In the genomic region with DNA sequence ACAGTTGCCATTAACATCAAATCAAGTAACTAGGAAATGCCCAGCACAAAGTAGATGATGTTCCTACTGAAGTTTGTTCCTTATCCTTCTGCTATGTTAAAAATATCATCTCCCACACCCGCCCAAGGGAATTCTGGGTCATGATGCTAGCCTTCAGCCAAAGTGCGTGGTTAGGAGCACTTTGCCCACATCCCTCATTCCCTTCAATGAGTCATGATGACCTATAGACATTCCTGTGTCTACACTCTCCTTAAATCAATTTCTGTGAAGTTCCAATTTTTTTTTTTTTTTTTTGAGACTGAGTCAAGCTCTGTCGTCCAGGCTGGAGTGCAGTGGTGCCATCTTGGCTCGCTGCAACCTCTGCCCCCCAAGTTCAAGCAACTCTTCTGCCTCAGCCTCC, we compare ENCODE assay signal across 16 cellular contexts. TPM values are rescaled to one million over a fixed set of nuclear protein-coding genes. Genes with fewer than 3 reads are reported as not detected.
DNase-seq lines count a peak whose midpoint lies in the region; ATAC-seq, FAIRE-seq and TF ChIP-seq lines count a peak whose summit lies in the region.
"Had no signal": no experiment of that assay in that cellular context is flagged by ENCODE, and none has a peak within 500 bp of the region (broad histone marks: within the 10 kb centered on the region; RNA-seq: fewer than 3 reads in every experiment).

No MANE protein-coding gene starts in this region.

- intact Hi-C loops in PC-3 (cut with micrococcal nuclease) (no loop called here), endothelial cell of umbilical vein (cut with micrococcal nuclease) (no loop called here)

- dilution Hi-C loops in endothelial cell of umbilical vein (cut with MboI; ENCODE audit: extremely low pct_ligation_motif_present, low sequenced_read_pairs): no loop called here

- H3K4me2 ChIP-seq in PC-3 (ENCODE audit: low read length) (no peak overlapping the region), endothelial cell of umbilical vein (ENCODE audit: insufficient read depth, low read length) (no peak overlapping the region)

- no peaks in the 10 kb centered on the region for H3F3A ChIP-seq in PC-3 (ENCODE audit: low read length, unreplicated experiment)

- H4K20me1 ChIP-seq in PC-3 (ENCODE audit: low read length) (no peaks in the 10 kb centered on the region), endothelial cell of umbilical vein (replicated peaks; ENCODE audit: control insufficient read depth, extremely low read depth, insufficient read depth, low read length) (no peaks in the 10 kb centered on the region)

- no peak for TF ChIP-seq CTCF in PC-3 (conservative IDR thresholded peaks at IDR 0.05; ENCODE audit: low read depth, low read length)
- TF ChIP-seq CTCF in endothelial cell of umbilical vein (IDR thresholded peaks at IDR 0.05; ENCODE audit: extremely low read depth in 1 of 2, insufficient read depth in 1 of 2, low read depth in 1 of 2, low read length in 2 of 2): no peak
- no peak for TF ChIP-seq CTCF in GM13977 (IDR thresholded peaks at IDR 0.05; ENCODE audit: extremely low read depth, insufficient read depth, missing control alignments)

- no peaks in the 10 kb centered on the region for H3K9me1 ChIP-seq in endothelial cell of umbilical vein (replicated peaks; ENCODE audit: control insufficient read depth, extremely low read depth, insufficient read depth, low read length)

- H3K27me3 ChIP-seq in PC-3 (ENCODE audit: low read length) (peaks cover 18% of the 10 kb centered on the region; the same call in 1 of the 2 replicates), endothelial cell of umbilical vein (ENCODE audit: control insufficient read depth in 2 of 2, insufficient read depth in 2 of 2, low read length in 2 of 2) (peaks cover 7 to 11% of the 10 kb centered on the region in 2 experiments)

- POLR2A ChIA-PET in PC-3 (lab: Charles Lee; ENCODE audit: unreplicated experiment) (no interaction called here), endothelial cell of umbilical vein (lab: Charles Lee) (interaction anchor here (0.7 kb wide), 1 partner anchor 26 kb away, joined by 3 read pairs; no protein-coding TSS in a partner anchor)

- no peaks in the 10 kb centered on the region for H3K79me2 ChIP-seq in PC-3 (ENCODE audit: low read length)
- H3K79me2 ChIP-seq in endothelial cell of umbilical vein (ENCODE audit: control insufficient read depth, insufficient read depth, low read length): no peaks in the 10 kb centered on the region

- peak; percentile 59 for FAIRE-seq in endothelial cell of umbilical vein (lab: Jason Lieb, UNC)

- H3K9ac ChIP-seq in PC-3 (ENCODE audit: low read length): no peak overlapping the region
- no peak overlapping the region for H3K9ac ChIP-seq in endothelial cell of umbilical vein (replicated peaks; ENCODE audit: extremely low read depth, insufficient read depth, low read length)

- no peak for ATAC-seq in PC-3
- ATAC-seq: stimulated activated naive B cell treated with anti-CD40 and anti-IgM and Interleukin-4, amounts not matched to agents 10 μg/mL and 1 μg/mL and 100 μg/mL, for 72 hours had no signal

- H3K27ac ChIP-seq in PC-3 (ENCODE audit: low read length) (no peak overlapping the region), endothelial cell of umbilical vein (ENCODE audit: insufficient read depth, low read depth, low read length) (no peak overlapping the region)
- H3K27ac ChIP-seq: prostate gland had no signal

- H3K36me3 ChIP-seq in PC-3 (ENCODE audit: low read depth, low read length): no peaks in the 10 kb centered on the region
- no peaks in the 10 kb centered on the region for H3K36me3 ChIP-seq in endothelial cell of umbilical vein (ENCODE audit: control insufficient read depth in 2 of 2, extremely low read depth in 1 of 2, insufficient read depth in 2 of 2, low read length in 2 of 2)
- H3K36me3 ChIP-seq: prostate gland had no signal

- H3K9me3 ChIP-seq in PC-3 (ENCODE audit: low read length) (no peaks in the 10 kb centered on the region), endothelial cell of umbilical vein (replicated peaks; ENCODE audit: control insufficient read depth, insufficient read depth, low read length) (no peaks in the 10 kb centered on the region)
- H3K9me3 ChIP-seq: prostate gland had no signal

- TF ChIP-seq POLR2A in endothelial cell of umbilical vein (IDR thresholded peaks at IDR 0.05; ENCODE audit: low read depth, low read length): no peak

- CTCF ChIA-PET in PC-3 (lab: Charles Lee): no interaction called here
- CTCF ChIA-PET in endothelial cell of umbilical vein (lab: Charles Lee): no interaction called here

- no TSS peak for BruUV-seq in PC-3 (replicated peaks; lab: Mats Ljungman, UMichigan)
- no TSS peak for BruUV-seq in endothelial cell of umbilical vein (replicated peaks; lab: Mats Ljungman, UMichigan)

- H3K4me3 ChIP-seq in PC-3 (ENCODE audit: low read length): no peak overlapping the region
- no peak overlapping the region for H3K4me3 ChIP-seq in endothelial cell of umbilical vein (replicated peaks in 1 of 3; ENCODE audit: insufficient read depth in 1 of 3, low read depth in 1 of 3, low read length in 3 of 3)
- H3K4me3 ChIP-seq in skeletal muscle cell (ENCODE audit: low read depth, low read length): no peak overlapping the region
- H3K4me3 ChIP-seq: prostate gland had no signal

- no peaks in the 10 kb centered on the region for H3K9me2 ChIP-seq in PC-3 (replicated peaks; ENCODE audit: low read length)

- H2AFZ ChIP-seq in PC-3 (ENCODE audit: low read length) (no peak overlapping the region), endothelial cell of umbilical vein (ENCODE audit: low read depth, low read length) (no peak overlapping the region)

- DNase-seq in Daoy (ENCODE audit: low read depth) (peak; percentile 82), PC-3 (peak; percentile 40), endothelial cell of umbilical vein (ENCODE audit: low read depth, low spot score) (no peak), skeletal muscle cell (ENCODE audit: low read depth) (peak; percentile 98), RPMI8226 (no peak), OCI-M2 (lab: John Stamatoyannopoulos, UW; ENCODE audit: unreplicated experiment) (no peak), GM13977 (ENCODE audit: low spot score) (no peak), NCI-H128 (lab: John Stamatoyannopoulos, UW; ENCODE audit: unreplicated experiment) (no peak)
- DNase-seq: activated CD4-positive, alpha-beta memory T cell treated with anti-CD3 and anti-CD28 coated beads for 36 hours; activated effector memory CD4-positive, alpha-beta T cell treated with anti-CD3 and anti-CD28 coated beads, Interleukin-2, amount 50 U/mL, for 16 hours; CD8-positive, alpha-beta memory T cell; central memory CD4-positive, alpha-beta T cell; NCI-H2107; stimulated activated naive B cell treated with anti-CD40 and anti-IgM and Interleukin-4, amounts not matched to agents 10 μg/mL and 1 μg/mL and 100 μg/mL, for 72 hours had no signal

- H3K4me1 ChIP-seq in PC-3 (ENCODE audit: insufficient read depth, low read length): no peaks in the 10 kb centered on the region
- H3K4me1 ChIP-seq in endothelial cell of umbilical vein (ENCODE audit: control insufficient read depth, extremely low read depth, insufficient read depth, low read length): no peaks in the 10 kb centered on the region
- H3K4me1 ChIP-seq: prostate gland had no signal

- in situ Hi-C loops in GM13977 (cut with MboI; ENCODE audit: low pct_unique_long_range_greater_than_20kb, low sequenced_read_pairs, unreplicated experiment): no loop called here

TF ChIP-seq in endothelial cell of umbilical vein, 7 proteins besides CTCF, POLR2A, EP300 and RAD21:
- TF ChIP-seq MAX (IDR thresholded peaks at IDR 0.05; ENCODE audit: insufficient read depth, insufficient read length) (no peak), EZH2 (IDR thresholded peaks at IDR 0.05; ENCODE audit: borderline replicate concordance, low read depth, low read length, severe bottlenecking) (no peak), GATA2 (IDR thresholded peaks at IDR 0.05; ENCODE audit: insufficient read depth, insufficient read length, low read depth, low read length) (no peak), JUN (IDR thresholded peaks at IDR 0.05; ENCODE audit: borderline replicate concordance, insufficient read depth, insufficient read length, low read depth) (no peak), POLR2AphosphoS5 (IDR thresholded peaks at IDR 0.05; ENCODE audit: insufficient read depth, low read depth, low read length) (no peak), FOS (IDR thresholded peaks at IDR 0.05; ENCODE audit: borderline replicate concordance, insufficient read depth, low read length) (no peak), MYC (IDR thresholded peaks at IDR 0.05; ENCODE audit: low read depth, low read length) (no peak)

RNA-seq across cellular contexts. Expression of gene RXFP2, which starts 17.0 kb away (rescaled TPM):
- total RNA-seq in Daoy (2014; rRNA removed; shearing (Covaris generic)): not detected in 2 replicates
- total RNA-seq in PC-3 (2014; rRNA removed): not detected in 2 replicates
- total RNA-seq in endothelial cell of umbilical vein: not detected in 2 replicates
- not detected in 2 replicates for polyA plus RNA-seq in endothelial cell of umbilical vein
- not detected in 2 replicates for polyA plus RNA-seq in endothelial cell of umbilical vein (2011; cell fraction: cytosol; rRNA removed)
- polyA plus RNA-seq in endothelial cell of umbilical vein (2011; cell fraction: nucleus; rRNA removed): not detected in 2 replicates
- polyA plus RNA-seq in endothelial cell of umbilical vein (2012): not detected in 2 replicates
- polyA minus RNA-seq in endothelial cell of umbilical vein: not detected in 2 replicates
- not detected for polyA minus RNA-seq in endothelial cell of umbilical vein (2011; cell fraction: cytosol; rRNA and poly(A)+ RNA removed)
- polyA minus RNA-seq in endothelial cell of umbilical vein (2011; cell fraction: nucleus; rRNA and poly(A)+ RNA removed): not detected in 2 replicates
- total RNA-seq: activated CD4-positive, alpha-beta memory T cell treated with anti-CD3 and anti-CD28 coated beads for 36 hours; CD8-positive, alpha-beta memory T cell; prostate gland; T-helper 2 cell treated with Interferon-gamma antibody and Interleukin-4, amounts not matched to agents 100 ng/mL and 5 ng/mL, for 36 hours had no signal
- polyA plus RNA-seq: CD8-positive, alpha-beta memory T cell had no signal

Comparison
In these comparisons a context has a peak if more than half of its experiments do, and no peak if none do; other contexts are left out.
1. DNase-seq: peak in Daoy (single experiment), PC-3 (single experiment) and skeletal muscle cell (single experiment); none in endothelial cell of umbilical vein (single experiment), RPMI8226 (single experiment), OCI-M2 (single experiment), GM13977 (single experiment) and NCI-H128 (single experiment).